In genomic region chr1:235703516-235703915, GRCh38 we compare ENCODE assay signal across 15 cellular contexts. TPM values are rescaled to one million over a fixed set of nuclear protein-coding genes. Genes with fewer than 3 reads are reported as not detected.
DNase-seq lines count a peak whose midpoint lies in the region; ATAC-seq, FAIRE-seq and TF ChIP-seq lines count a peak whose summit lies in the region.
"Had no signal": no experiment of that assay in that cellular context is flagged by ENCODE, and none has a peak within 500 bp of the region (broad histone marks: within the 10 kb centered on the region; RNA-seq: fewer than 3 reads in every experiment).

No MANE protein-coding gene starts in this region.

- H3K9me3 ChIP-seq in kidney (ENCODE audit: control insufficient read depth in 1 of 2, low read length in 2 of 2) = no peaks in the 10 kb centered on the region
- H3K9me3 ChIP-seq: BE2C, testis had no signal

- no peaks in the 10 kb centered on the region for H3K9me3 Mint-ChIP-seq in activated CD4-positive, alpha-beta T cell treated with anti-CD3 and anti-CD28 coated beads, Interleukin-2, amount 10 ng/mL, durations not matched to agents 24 days and 14 days
- no peaks in the 10 kb centered on the region for H3K9me3 Mint-ChIP-seq in activated T-helper 1 cell treated with anti-CD3 and anti-CD28 coated beads, Interleukin-12 subunit alpha, Interleukin-12 subunit beta, Interleukin-2, Interleukin-4 antibody, amounts not matched to agents 30 ng/mL and 10 ng/mL and 1 ng/mL, durations not matched to agents 14 hours and 24 hours and 36 hours

- no peak overlapping the region for H3K4me3 Mint-ChIP-seq in activated CD4-positive, alpha-beta T cell treated with anti-CD3 and anti-CD28 coated beads, Interleukin-2, amount 10 ng/mL, durations not matched to agents 24 days and 14 days
- H3K4me3 Mint-ChIP-seq in activated T-helper 1 cell treated with anti-CD3 and anti-CD28 coated beads, Interleukin-12 subunit alpha, Interleukin-12 subunit beta, Interleukin-2, Interleukin-4 antibody, amounts not matched to agents 30 ng/mL and 10 ng/mL and 1 ng/mL, durations not matched to agents 14 hours and 24 hours and 36 hours = no peak overlapping the region

- H3K27me3 Mint-ChIP-seq in activated CD4-positive, alpha-beta T cell treated with anti-CD3 and anti-CD28 coated beads, Interleukin-2, amount 10 ng/mL, durations not matched to agents 24 days and 14 days = no peaks in the 10 kb centered on the region
- no peaks in the 10 kb centered on the region for H3K27me3 Mint-ChIP-seq in activated T-helper 1 cell treated with anti-CD3 and anti-CD28 coated beads, Interleukin-12 subunit alpha, Interleukin-12 subunit beta, Interleukin-2, Interleukin-4 antibody, amounts not matched to agents 30 ng/mL and 10 ng/mL and 1 ng/mL, durations not matched to agents 14 hours and 24 hours and 36 hours (ENCODE audit: insufficient read depth)

- TF ChIP-seq CTCF in astrocyte of the spinal cord (IDR thresholded peaks at IDR 0.05; ENCODE audit: low read depth, low read length) (no peak), foreskin keratinocyte (conservative IDR thresholded peaks at IDR 0.05) (no peak), kidney (IDR thresholded peaks at IDR 0.05; ENCODE audit: borderline replicate concordance, extremely low read depth, insufficient read depth) (no peak)

- no peaks in the 10 kb centered on the region for H3K27me3 ChIP-seq in foreskin keratinocyte
- H3K27me3 ChIP-seq: BE2C, testis had no signal

- peaks cover 69% of the 10 kb centered on the region for H3K36me3 Mint-ChIP-seq in activated CD4-positive, alpha-beta T cell treated with anti-CD3 and anti-CD28 coated beads, Interleukin-2, amount 10 ng/mL, durations not matched to agents 24 days and 14 days (ENCODE audit: low read depth)
- peaks cover 54% of the 10 kb centered on the region for H3K36me3 Mint-ChIP-seq in activated T-helper 1 cell treated with anti-CD3 and anti-CD28 coated beads, Interleukin-12 subunit alpha, Interleukin-12 subunit beta, Interleukin-2, Interleukin-4 antibody, amounts not matched to agents 30 ng/mL and 10 ng/mL and 1 ng/mL, durations not matched to agents 14 hours and 24 hours and 36 hours (ENCODE audit: low read depth)

- peaks cover 10 to 12% of the 10 kb centered on the region in 2 donors for H3K36me3 ChIP-seq in kidney (ENCODE audit: control insufficient read depth in 1 of 2, insufficient read depth in 2 of 2, low read length in 2 of 2)
- H3K36me3 ChIP-seq: BE2C had no signal

- H3K27ac ChIP-seq in foreskin keratinocyte (no peak overlapping the region), kidney (ENCODE audit: low read depth in 2 of 2, low read length in 2 of 2) (no peak overlapping the region)
- H3K27ac ChIP-seq: SK-N-MC, testis had no signal

- no peak for FAIRE-seq in kidney (lab: Jason Lieb, UNC)
- FAIRE-seq: GM12878 had no signal

- intact Hi-C loops in activated CD4-positive, alpha-beta T cell treated with anti-CD3 and anti-CD28 coated beads, Interleukin-2, amount 10 ng/mL, durations not matched to agents 24 days and 14 days (cut with micrococcal nuclease) = no loop called here
- intact Hi-C loops in activated T-helper 1 cell treated with anti-CD3 and anti-CD28 coated beads, Interleukin-12 subunit alpha, Interleukin-12 subunit beta, Interleukin-2, Interleukin-4 antibody, amounts not matched to agents 30 ng/mL and 10 ng/mL and 1 ng/mL, durations not matched to agents 14 hours and 24 hours and 36 hours (cut with micrococcal nuclease) = no loop called here
- intact Hi-C loops in kidney (cut with DNase I) = no loop called here

- in situ Hi-C loops in astrocyte of the spinal cord (cut with HindIII; ENCODE audit: low sequenced_read_pairs) = no loop called here

- H3K4me1 ChIP-seq in foreskin keratinocyte (peaks cover 36% of the 10 kb centered on the region), kidney (ENCODE audit: control insufficient read depth in 1 of 2, insufficient read depth in 1 of 2, low read depth in 1 of 2, low read length in 2 of 2) (no peaks in the 10 kb centered on the region)
- H3K4me1 ChIP-seq: BE2C, testis had no signal

- H3K4me3 ChIP-seq in astrocyte of the spinal cord (ENCODE audit: low read depth, low read length) (no peak overlapping the region), kidney (ENCODE audit: low read length in 2 of 2) (no peak overlapping the region)
- H3K4me3 ChIP-seq: GM12878, SK-N-MC, testis had no signal

- DNase-seq in AG08395 (ENCODE audit: low spot score) = peak; percentile 36
- peak; percentile 67 for DNase-seq in HS-5 (ENCODE audit: low read depth)
- peak; percentile 54 for DNase-seq in astrocyte of the spinal cord (ENCODE audit: low read depth, low spot score)
- peak; percentile 80 to 90 for DNase-seq in foreskin keratinocyte
- DNase-seq in activated CD4-positive, alpha-beta T cell treated with anti-CD3 and anti-CD28 coated beads, Interleukin-2, amount 10 ng/mL, durations not matched to agents 24 days and 14 days = no peak
- no peak for DNase-seq in activated T-helper 1 cell treated with anti-CD3 and anti-CD28 coated beads, Interleukin-12 subunit alpha, Interleukin-12 subunit beta, Interleukin-2, Interleukin-4 antibody, amounts not matched to agents 30 ng/mL and 10 ng/mL and 1 ng/mL, durations not matched to agents 14 hours and 24 hours and 36 hours (ENCODE audit: low spot score)
- no peak for DNase-seq in kidney
- DNase-seq in activated CD4-positive, alpha-beta T cell treated with anti-CD3 and anti-CD28 coated beads for 1 hour = no peak
- DNase-seq: activated naive CD4-positive, alpha-beta T cell treated with anti-CD3 and anti-CD28 coated beads, Interleukin-2, amount 50 U/mL, for 16 hours; BE2C; NCI-H2171; testis had no signal

- H3K9ac ChIP-seq in kidney (ENCODE audit: low read length in 2 of 2) = no peak overlapping the region

- ATAC-seq in foreskin keratinocyte = peak; percentile 47
- ATAC-seq: esophagus mucosa, GM12878 had no signal

- H3K4me1 Mint-ChIP-seq in activated CD4-positive, alpha-beta T cell treated with anti-CD3 and anti-CD28 coated beads, Interleukin-2, amount 10 ng/mL, durations not matched to agents 24 days and 14 days = peaks cover 8% of the 10 kb centered on the region
- H3K4me1 Mint-ChIP-seq in activated T-helper 1 cell treated with anti-CD3 and anti-CD28 coated beads, Interleukin-12 subunit alpha, Interleukin-12 subunit beta, Interleukin-2, Interleukin-4 antibody, amounts not matched to agents 30 ng/mL and 10 ng/mL and 1 ng/mL, durations not matched to agents 14 hours and 24 hours and 36 hours (ENCODE audit: low read depth) = no peaks in the 10 kb centered on the region

- no peak overlapping the region for H3K27ac Mint-ChIP-seq in activated CD4-positive, alpha-beta T cell treated with anti-CD3 and anti-CD28 coated beads, Interleukin-2, amount 10 ng/mL, durations not matched to agents 24 days and 14 days
- no peak overlapping the region for H3K27ac Mint-ChIP-seq in activated T-helper 1 cell treated with anti-CD3 and anti-CD28 coated beads, Interleukin-12 subunit alpha, Interleukin-12 subunit beta, Interleukin-2, Interleukin-4 antibody, amounts not matched to agents 30 ng/mL and 10 ng/mL and 1 ng/mL, durations not matched to agents 14 hours and 24 hours and 36 hours

RNA-seq across cellular contexts. Expression of gene GNG4, which starts 53.9 kb away (rescaled TPM):
- total RNA-seq in foreskin keratinocyte (0.21 and 0.31 TPM in 2 replicates), kidney (not detected)
- polyA plus RNA-seq in foreskin keratinocyte (0.19 and 0.20 TPM in 2 replicates), kidney (ENCODE audit: insufficient read depth, low read depth, low replicate concordance) (4.5 TPM)
- 76.2 and 77.2 TPM in 2 replicates for total RNA-seq in activated CD4-positive, alpha-beta T cell treated with anti-CD3 and anti-CD28 coated beads, Interleukin-2, amount 10 ng/mL, durations not matched to agents 24 days and 14 days
- total RNA-seq in activated T-helper 1 cell treated with anti-CD3 and anti-CD28 coated beads, Interleukin-12 subunit alpha, Interleukin-12 subunit beta, Interleukin-2, Interleukin-4 antibody, amounts not matched to agents 30 ng/mL and 10 ng/mL and 1 ng/mL, durations not matched to agents 14 hours and 24 hours and 36 hours = 103 and 109 TPM in 2 replicates
- total RNA-seq: GM12878 had no signal

Comparison
In these comparisons a context has a peak if more than half of its experiments do, and no peak if none do; other contexts are left out.
1. DNase-seq: peak in AG08395 (single experiment), HS-5 (single experiment), astrocyte of the spinal cord (single experiment) and foreskin keratinocyte (2 of 2); none in activated CD4-positive, alpha-beta T cell treated with anti-CD3 and anti-CD28 coated beads, Interleukin-2, amount 10 ng/mL, durations not matched to agents 24 days and 14 days (single experiment), activated T-helper 1 cell treated with anti-CD3 and anti-CD28 coated beads, Interleukin-12 subunit alpha, Interleukin-12 subunit beta, Interleukin-2, Interleukin-4 antibody, amounts not matched to agents 30 ng/mL and 10 ng/mL and 1 ng/mL, durations not matched to agents 14 hours and 24 hours and 36 hours (single experiment), kidney (single experiment) and activated CD4-positive, alpha-beta T cell treated with anti-CD3 and anti-CD28 coated beads for 1 hour (single experiment).
2. RNA of gene GNG4, which starts 53.9 kb away (total RNA-seq): 103 to 109 TPM in activated T-helper 1 cell treated with anti-CD3 and anti-CD28 coated beads, Interleukin-12 subunit alpha, Interleukin-12 subunit beta, Interleukin-2, Interleukin-4 antibody, amounts not matched to agents 30 ng/mL and 10 ng/mL and 1 ng/mL, durations not matched to agents 14 hours and 24 hours and 36 hours and 76.2 to 77.2 TPM in activated CD4-positive, alpha-beta T cell treated with anti-CD3 and anti-CD28 coated beads, Interleukin-2, amount 10 ng/mL, durations not matched to agents 24 days and 14 days; 0.21 to 0.31 TPM in foreskin keratinocyte and not detected in kidney (single experiment); every median in the first group is over 10 times any median in the second.